ENCODE assay signal across 8 cellular contexts in genomic region chr3:186108106-186108940, GRCh38. TPM values are rescaled to one million over a fixed set of nuclear protein-coding genes. Genes with fewer than 3 reads are reported as not detected.
DNase-seq lines count a peak whose midpoint lies in the region; ATAC-seq and TF ChIP-seq lines count a peak whose summit lies in the region.

No MANE protein-coding gene starts in this region.

- peak overlapping the region; percentile 80 for H3K4me3 Mint-ChIP-seq in activated naive CD4-positive, alpha-beta T cell treated with anti-CD3 and anti-CD28 coated beads, Interleukin-2, amount 10 ng/mL, durations not matched to agents 7 days and 5 days
- peak overlapping the region; percentile 91 for H3K4me3 Mint-ChIP-seq in glutamatergic neuron (ENCODE audit: unreplicated experiment)

- peaks cover 39% of the 10 kb centered on the region for H3K4me1 ChIP-seq in osteoblast (ENCODE audit: insufficient read depth, low read length)

- H3K27ac Mint-ChIP-seq in activated naive CD4-positive, alpha-beta T cell treated with anti-CD3 and anti-CD28 coated beads, Interleukin-2, amount 10 ng/mL, durations not matched to agents 7 days and 5 days, result no peak overlapping the region
- H3K27ac Mint-ChIP-seq in glutamatergic neuron (ENCODE audit: unreplicated experiment), result peak overlapping the region; percentile 38

- no peaks in the 10 kb centered on the region for H3K9me3 Mint-ChIP-seq in activated naive CD4-positive, alpha-beta T cell treated with anti-CD3 and anti-CD28 coated beads, Interleukin-2, amount 10 ng/mL, durations not matched to agents 7 days and 5 days
- peaks cover 15% of the 10 kb centered on the region for H3K9me3 Mint-ChIP-seq in glutamatergic neuron (ENCODE audit: unreplicated experiment)

- H3K4me2 ChIP-seq in osteoblast (ENCODE audit: insufficient read depth, low read length), result peak overlapping the region; percentile 91

- peaks cover 12% of the 10 kb centered on the region for H4K20me1 ChIP-seq in osteoblast (ENCODE audit: insufficient read depth, low read length)

- ATAC-seq in GM21529 (IDR thresholded peaks at IDR 0.05; ENCODE audit: unreplicated experiment), result no peak

- H3K27ac ChIP-seq in osteoblast (ENCODE audit: low read depth, low read length), result peak overlapping the region; percentile 61

- no peak for TF ChIP-seq CTCF in glutamatergic neuron (IDR thresholded peaks at IDR 0.05; ENCODE audit: partially characterized antibody, unreplicated experiment)
- TF ChIP-seq CTCF in osteoblast (IDR thresholded peaks at IDR 0.05; ENCODE audit: extremely low read depth, low read depth, low read length), result no peak

- H3K27me3 Mint-ChIP-seq in activated naive CD4-positive, alpha-beta T cell treated with anti-CD3 and anti-CD28 coated beads, Interleukin-2, amount 10 ng/mL, durations not matched to agents 7 days and 5 days, result peaks cover 91% of the 10 kb centered on the region
- H3K27me3 Mint-ChIP-seq in glutamatergic neuron (ENCODE audit: unreplicated experiment), result peaks cover 7% of the 10 kb centered on the region

- H3K4me1 Mint-ChIP-seq in activated naive CD4-positive, alpha-beta T cell treated with anti-CD3 and anti-CD28 coated beads, Interleukin-2, amount 10 ng/mL, durations not matched to agents 7 days and 5 days, result peaks cover 39% of the 10 kb centered on the region
- peaks cover 28% of the 10 kb centered on the region for H3K4me1 Mint-ChIP-seq in glutamatergic neuron (ENCODE audit: low read depth, unreplicated experiment)

- no peaks in the 10 kb centered on the region for H3K9me3 ChIP-seq in osteoblast (ENCODE audit: low read depth, low read length)

- H3K27me3 ChIP-seq in osteoblast (ENCODE audit: insufficient read depth, low read length), result peaks cover 2% of the 10 kb centered on the region

- H3K4me3 ChIP-seq in osteoblast (ENCODE audit: insufficient read depth, low read length), result peak overlapping the region; percentile 91

- no peaks in the 10 kb centered on the region for H3K36me3 Mint-ChIP-seq in activated naive CD4-positive, alpha-beta T cell treated with anti-CD3 and anti-CD28 coated beads, Interleukin-2, amount 10 ng/mL, durations not matched to agents 7 days and 5 days
- no peaks in the 10 kb centered on the region for H3K36me3 Mint-ChIP-seq in glutamatergic neuron (ENCODE audit: unreplicated experiment)

- peak overlapping the region; percentile 85 for H2AFZ ChIP-seq in osteoblast (ENCODE audit: low read length)

- CTCF ChIA-PET in activated naive CD4-positive, alpha-beta T cell treated with anti-CD3 and anti-CD28 coated beads, Interleukin-2, amount 10 ng/mL, durations not matched to agents 7 days and 5 days (lab: Charles Lee), result interaction anchor here (0.8 kb wide), 1 partner anchor 133 kb away, joined by 3 read pairs; no protein-coding TSS in a partner anchor

- DNase-seq in activated T-cell treated with anti-CD3 and anti-CD28 coated beads, Interleukin-2, amount 50 U/mL, for 1 hour, result peak; percentile 27
- DNase-seq in activated T-cell treated with anti-CD3 and anti-CD28 coated beads for 4 hours, result no peak
- DNase-seq in NCI-H2196 treated with DMSO at 0.1 percent for 48 hours (lab: John Stamatoyannopoulos, UW; ENCODE audit: unreplicated experiment), result peak; percentile 56
- DNase-seq in activated naive CD4-positive, alpha-beta T cell treated with anti-CD3 and anti-CD28 coated beads, Interleukin-2, amount 10 ng/mL, durations not matched to agents 7 days and 5 days, result peak; percentile 55
- peak; percentile 87 for DNase-seq in glutamatergic neuron
- peak; percentile 97 for DNase-seq in osteoblast (ENCODE audit: insufficient read length, low spot score, missing footprints)
- no peak for DNase-seq in DMS153 treated with DMSO at 0.1 percent for 48 hours (lab: John Stamatoyannopoulos, UW; ENCODE audit: unreplicated experiment)

- H3K36me3 ChIP-seq in osteoblast (ENCODE audit: insufficient read depth, low read length), result no peaks in the 10 kb centered on the region

- peaks cover 36% of the 10 kb centered on the region for H3K79me2 ChIP-seq in osteoblast (ENCODE audit: insufficient read depth, low read length)

RNA-seq across cellular contexts. Expression of gene ETV5, which starts 0.6 kb away (rescaled TPM):
- 16.9 TPM for total RNA-seq in glutamatergic neuron (ENCODE audit: unreplicated experiment)
- total RNA-seq in osteoblast, result 42.3 and 44.5 TPM in 2 replicates

Comparison
In these comparisons a context has a peak if more than half of its experiments do, and no peak if none do; other contexts are left out.
1. DNase-seq: peak in activated T-cell treated with anti-CD3 and anti-CD28 coated beads, Interleukin-2, amount 50 U/mL, for 1 hour (single experiment), NCI-H2196 treated with DMSO at 0.1 percent for 48 hours (single experiment), activated naive CD4-positive, alpha-beta T cell treated with anti-CD3 and anti-CD28 coated beads, Interleukin-2, amount 10 ng/mL, durations not matched to agents 7 days and 5 days (single experiment), glutamatergic neuron (single experiment) and osteoblast (single experiment); none in activated T-cell treated with anti-CD3 and anti-CD28 coated beads for 4 hours (single experiment) and DMS153 treated with DMSO at 0.1 percent for 48 hours (single experiment).